Comparison of ENCODE assay signal across 14 cellular contexts in the genomic region with DNA sequence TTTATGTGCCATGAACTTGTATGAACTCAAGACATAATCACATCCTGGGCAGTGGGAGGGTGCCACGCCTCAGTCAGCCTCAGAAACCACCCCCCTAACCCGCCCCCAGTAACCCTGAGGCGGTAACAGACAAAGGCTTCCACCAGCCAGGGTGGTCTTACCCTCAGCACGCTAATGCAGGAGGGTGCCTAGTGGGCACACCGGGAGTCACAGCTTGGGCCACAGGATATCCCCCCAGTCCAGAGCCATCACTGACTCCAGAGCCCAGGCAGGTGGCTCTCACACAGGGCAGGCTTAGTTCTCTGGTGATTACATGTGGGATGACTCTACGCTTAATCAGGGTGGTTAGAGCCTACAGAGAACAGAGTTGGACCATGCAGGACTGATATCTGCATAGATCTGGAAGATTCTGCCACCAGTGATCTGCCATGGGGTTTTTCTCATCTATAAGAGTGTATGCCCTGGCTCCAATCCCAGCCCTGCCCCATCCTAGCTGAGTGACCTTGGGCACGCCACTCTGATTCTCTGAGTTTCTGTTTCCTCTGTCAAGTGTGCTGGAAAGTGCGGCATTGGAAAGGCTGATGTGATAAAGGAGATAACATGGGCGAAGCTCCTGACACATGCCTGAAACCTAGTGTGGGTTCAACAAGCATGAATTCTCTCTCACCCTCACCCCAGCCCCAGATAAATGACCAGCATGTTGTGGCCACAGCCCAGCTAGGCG. TPM values are rescaled to one million over a fixed set of nuclear protein-coding genes. Genes with fewer than 3 reads are reported as not detected.
DNase-seq lines count a peak whose midpoint lies in the region; ATAC-seq, FAIRE-seq and TF ChIP-seq lines count a peak whose summit lies in the region.
"Had no signal": no experiment of that assay in that cellular context is flagged by ENCODE, and none has a peak within 500 bp of the region (broad histone marks: within the 10 kb centered on the region; RNA-seq: fewer than 3 reads in every experiment).

No MANE protein-coding gene starts in this region.

- no peaks in the 10 kb centered on the region for H3K4me1 Mint-ChIP-seq in activated T-helper 1 cell treated with anti-CD3 and anti-CD28 coated beads, Interleukin-12 subunit alpha, Interleukin-12 subunit beta, Interleukin-2, Interleukin-4 antibody, amounts not matched to agents 30 ng/mL and 10 ng/mL and 1 ng/mL, durations not matched to agents 14 hours and 24 hours and 36 hours (ENCODE audit: low read depth)
- H3K4me1 Mint-ChIP-seq: activated naive CD8-positive, alpha-beta T cell treated with anti-CD3 and anti-CD28 coated beads, Interleukin-2, amount 10 ng/mL, durations not matched to agents 7 days and 5 days had no signal

- in situ Hi-C loops in GM13976 (cut with MboI; ENCODE audit: low sequenced_read_pairs, unreplicated experiment), result no loop called here

- no peak for TF ChIP-seq EP300 in sigmoid colon (IDR thresholded peaks at IDR 0.05)

- no peak overlapping the region for H3K4me3 ChIP-seq in sigmoid colon
- H3K4me3 ChIP-seq: coronary artery had no signal

- TF ChIP-seq CTCF in sigmoid colon (IDR thresholded peaks at IDR 0.05) (no peak), GM13976 (IDR thresholded peaks at IDR 0.05; ENCODE audit: borderline replicate concordance, control extremely low read depth, extremely low read depth, insufficient read depth, missing control alignments) (no peak)

- intact Hi-C loops in left ventricle myocardium superior (cut with micrococcal nuclease), result no loop called here
- intact Hi-C loops in sigmoid colon (cut with DNase I), result no loop called here
- intact Hi-C loops in activated T-helper 1 cell treated with anti-CD3 and anti-CD28 coated beads, Interleukin-12 subunit alpha, Interleukin-12 subunit beta, Interleukin-2, Interleukin-4 antibody, amounts not matched to agents 30 ng/mL and 10 ng/mL and 1 ng/mL, durations not matched to agents 14 hours and 24 hours and 36 hours (cut with micrococcal nuclease), result no loop called here

- peak; percentile 15 for DNase-seq in NCI-H2029 (lab: John Stamatoyannopoulos, UW)
- no peak for DNase-seq in NCI-H2029 treated with DMSO at 0.1 percent for 48 hours (lab: John Stamatoyannopoulos, UW)
- peak; percentile 23 for DNase-seq in NCI-H2227 (lab: John Stamatoyannopoulos, UW; ENCODE audit: unreplicated experiment)
- DNase-seq in left ventricle myocardium superior, result no peak
- DNase-seq in sigmoid colon, result no peak
- no peak for DNase-seq in GM13976 (ENCODE audit: low spot score)
- no peak for DNase-seq in activated T-helper 1 cell treated with anti-CD3 and anti-CD28 coated beads, Interleukin-12 subunit alpha, Interleukin-12 subunit beta, Interleukin-2, Interleukin-4 antibody, amounts not matched to agents 30 ng/mL and 10 ng/mL and 1 ng/mL, durations not matched to agents 14 hours and 24 hours and 36 hours (ENCODE audit: low spot score)
- no peak for DNase-seq in GM19239 (ENCODE audit: insufficient read length, low spot score)
- DNase-seq: activated naive CD8-positive, alpha-beta T cell treated with anti-CD3 and anti-CD28 coated beads, Interleukin-2, amount 10 ng/mL, durations not matched to agents 7 days and 5 days; naive thymus-derived CD8-positive, alpha-beta T cell had no signal

- no peaks in the 10 kb centered on the region for H3K9me3 ChIP-seq in sigmoid colon

- no peak for TF ChIP-seq POLR2A in sigmoid colon (IDR thresholded peaks at IDR 0.05)

- H3K4me3 Mint-ChIP-seq in activated T-helper 1 cell treated with anti-CD3 and anti-CD28 coated beads, Interleukin-12 subunit alpha, Interleukin-12 subunit beta, Interleukin-2, Interleukin-4 antibody, amounts not matched to agents 30 ng/mL and 10 ng/mL and 1 ng/mL, durations not matched to agents 14 hours and 24 hours and 36 hours, result no peak overlapping the region
- H3K4me3 Mint-ChIP-seq: activated naive CD8-positive, alpha-beta T cell treated with anti-CD3 and anti-CD28 coated beads, Interleukin-2, amount 10 ng/mL, durations not matched to agents 7 days and 5 days; naive thymus-derived CD8-positive, alpha-beta T cell had no signal

- no peaks in the 10 kb centered on the region for H3K36me3 ChIP-seq in sigmoid colon

- no peaks in the 10 kb centered on the region for H3K27me3 Mint-ChIP-seq in activated T-helper 1 cell treated with anti-CD3 and anti-CD28 coated beads, Interleukin-12 subunit alpha, Interleukin-12 subunit beta, Interleukin-2, Interleukin-4 antibody, amounts not matched to agents 30 ng/mL and 10 ng/mL and 1 ng/mL, durations not matched to agents 14 hours and 24 hours and 36 hours (ENCODE audit: insufficient read depth)
- H3K27me3 Mint-ChIP-seq: activated naive CD8-positive, alpha-beta T cell treated with anti-CD3 and anti-CD28 coated beads, Interleukin-2, amount 10 ng/mL, durations not matched to agents 7 days and 5 days had no signal

- peak overlapping the region in 3 of 4 donors; percentile 16 to 71 (median 52) for H3K27ac ChIP-seq in sigmoid colon
- H3K27ac ChIP-seq: coronary artery had no signal

- H3K4me1 ChIP-seq in sigmoid colon, result peaks cover 0 to 94% (median 67%) of the 10 kb centered on the region in 4 donors

- no peaks in the 10 kb centered on the region for H3K9me3 Mint-ChIP-seq in activated T-helper 1 cell treated with anti-CD3 and anti-CD28 coated beads, Interleukin-12 subunit alpha, Interleukin-12 subunit beta, Interleukin-2, Interleukin-4 antibody, amounts not matched to agents 30 ng/mL and 10 ng/mL and 1 ng/mL, durations not matched to agents 14 hours and 24 hours and 36 hours
- H3K9me3 Mint-ChIP-seq: activated naive CD8-positive, alpha-beta T cell treated with anti-CD3 and anti-CD28 coated beads, Interleukin-2, amount 10 ng/mL, durations not matched to agents 7 days and 5 days; naive thymus-derived CD8-positive, alpha-beta T cell had no signal

- FAIRE-seq in GM19239 (lab: Jason Lieb, UNC), result no peak
- FAIRE-seq: A204.1 had no signal

- H3K27ac Mint-ChIP-seq in activated T-helper 1 cell treated with anti-CD3 and anti-CD28 coated beads, Interleukin-12 subunit alpha, Interleukin-12 subunit beta, Interleukin-2, Interleukin-4 antibody, amounts not matched to agents 30 ng/mL and 10 ng/mL and 1 ng/mL, durations not matched to agents 14 hours and 24 hours and 36 hours, result no peak overlapping the region
- H3K27ac Mint-ChIP-seq: activated naive CD8-positive, alpha-beta T cell treated with anti-CD3 and anti-CD28 coated beads, Interleukin-2, amount 10 ng/mL, durations not matched to agents 7 days and 5 days had no signal

- no peaks in the 10 kb centered on the region for H3K27me3 ChIP-seq in sigmoid colon

- ATAC-seq in left ventricle myocardium superior, result peak; percentile 40
- ATAC-seq: naive thymus-derived CD8-positive, alpha-beta T cell had no signal

- H3K36me3 Mint-ChIP-seq in activated T-helper 1 cell treated with anti-CD3 and anti-CD28 coated beads, Interleukin-12 subunit alpha, Interleukin-12 subunit beta, Interleukin-2, Interleukin-4 antibody, amounts not matched to agents 30 ng/mL and 10 ng/mL and 1 ng/mL, durations not matched to agents 14 hours and 24 hours and 36 hours (ENCODE audit: low read depth), result no peaks in the 10 kb centered on the region
- H3K36me3 Mint-ChIP-seq: activated naive CD8-positive, alpha-beta T cell treated with anti-CD3 and anti-CD28 coated beads, Interleukin-2, amount 10 ng/mL, durations not matched to agents 7 days and 5 days; naive thymus-derived CD8-positive, alpha-beta T cell had no signal

- 61 to 79% methylated on average over 10 of the region's 10 CpGs for WGBS in sigmoid colon, 2 donors

RNA-seq across cellular contexts. Expression of gene OPTC, which starts 27.3 kb away (rescaled TPM):
- not detected for total RNA-seq in left ventricle myocardium superior
- not detected for total RNA-seq in sigmoid colon
- polyA plus RNA-seq in sigmoid colon, result not detected
- not detected in 2 replicates for total RNA-seq in activated T-helper 1 cell treated with anti-CD3 and anti-CD28 coated beads, Interleukin-12 subunit alpha, Interleukin-12 subunit beta, Interleukin-2, Interleukin-4 antibody, amounts not matched to agents 30 ng/mL and 10 ng/mL and 1 ng/mL, durations not matched to agents 14 hours and 24 hours and 36 hours
- total RNA-seq: activated naive CD8-positive, alpha-beta T cell treated with anti-CD3 and anti-CD28 coated beads, Interleukin-2, amount 10 ng/mL, durations not matched to agents 7 days and 5 days; LHCN-M2; naive thymus-derived CD8-positive, alpha-beta T cell; SK-MEL-5 had no signal
- polyA plus RNA-seq: naive thymus-derived CD8-positive, alpha-beta T cell had no signal

RNA-seq across cellular contexts. Expression of gene PRELP, which starts 45.6 kb away (rescaled TPM):
- 22.5 TPM for total RNA-seq in left ventricle myocardium superior
- total RNA-seq in sigmoid colon, result 100 to 1,000 TPM in 1 of 4 donors, 10 to 100 TPM in 3; 45.7 to 133 (median 77.9) TPM
- polyA plus RNA-seq in sigmoid colon, result 10 to 100 TPM in 1 of 3 donors, 1 to 10 TPM in 1, under 1 TPM in 1; 0.92 to 15.1 (median 7.2) TPM
- total RNA-seq in activated T-helper 1 cell treated with anti-CD3 and anti-CD28 coated beads, Interleukin-12 subunit alpha, Interleukin-12 subunit beta, Interleukin-2, Interleukin-4 antibody, amounts not matched to agents 30 ng/mL and 10 ng/mL and 1 ng/mL, durations not matched to agents 14 hours and 24 hours and 36 hours, result not detected in 2 replicates
- total RNA-seq: activated naive CD8-positive, alpha-beta T cell treated with anti-CD3 and anti-CD28 coated beads, Interleukin-2, amount 10 ng/mL, durations not matched to agents 7 days and 5 days; naive thymus-derived CD8-positive, alpha-beta T cell had no signal
- polyA plus RNA-seq: naive thymus-derived CD8-positive, alpha-beta T cell had no signal

Comparison
In these comparisons a context has a peak if more than half of its experiments do, and no peak if none do; other contexts are left out.
1. DNase-seq: peak in NCI-H2029 (single experiment) and NCI-H2227 (single experiment); none in NCI-H2029 treated with DMSO at 0.1 percent for 48 hours (single experiment), left ventricle myocardium superior (single experiment), sigmoid colon (single experiment), GM13976 (single experiment), activated T-helper 1 cell treated with anti-CD3 and anti-CD28 coated beads, Interleukin-12 subunit alpha, Interleukin-12 subunit beta, Interleukin-2, Interleukin-4 antibody, amounts not matched to agents 30 ng/mL and 10 ng/mL and 1 ng/mL, durations not matched to agents 14 hours and 24 hours and 36 hours (single experiment) and GM19239 (single experiment).
2. RNA of gene PRELP, which starts 45.6 kb away (total RNA-seq): 45.7 to 133 TPM in sigmoid colon and 22.5 TPM in left ventricle myocardium superior (single experiment); not detected in activated T-helper 1 cell treated with anti-CD3 and anti-CD28 coated beads, Interleukin-12 subunit alpha, Interleukin-12 subunit beta, Interleukin-2, Interleukin-4 antibody, amounts not matched to agents 30 ng/mL and 10 ng/mL and 1 ng/mL, durations not matched to agents 14 hours and 24 hours and 36 hours; every median in the first group is over 10 times any median in the second.